In the genomic region with DNA sequence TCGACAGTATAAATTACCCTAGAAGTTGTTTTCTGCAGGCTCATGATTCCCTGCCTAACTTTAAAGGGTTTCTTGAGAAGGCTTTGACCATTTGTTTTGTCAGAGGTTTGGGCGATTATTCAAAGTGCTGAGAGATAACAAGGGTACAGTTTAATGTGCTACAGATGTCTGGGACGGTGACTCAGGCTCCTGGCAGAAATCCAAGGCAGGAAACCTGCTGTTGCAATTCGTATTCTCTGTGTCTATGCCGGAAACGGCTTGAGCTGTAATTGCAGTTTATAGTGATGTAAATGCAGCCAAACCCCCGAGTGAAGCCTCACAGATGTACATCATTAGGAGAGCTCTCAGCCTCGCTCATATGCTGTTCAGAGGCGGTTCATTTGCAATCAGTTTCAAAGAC, we compare ENCODE assay signal across 9 cellular contexts.
DNase-seq lines count a peak whose midpoint lies in the region; ATAC-seq, FAIRE-seq and TF ChIP-seq lines count a peak whose summit lies in the region.
"Had no signal": no experiment of that assay in that cellular context is flagged by ENCODE, and none has a peak within 500 bp of the region (broad histone marks: within the 10 kb centered on the region; RNA-seq: fewer than 3 reads in every experiment).

No MANE protein-coding gene starts in this region.

- POLR2A ChIA-PET in naive thymus-derived CD8-positive, alpha-beta T cell (lab: Charles Lee), result no interaction called here

- no peak for TF ChIP-seq CTCF in heart right ventricle (IDR thresholded peaks at IDR 0.05)
- TF ChIP-seq CTCF in gastrocnemius medialis (IDR thresholded peaks at IDR 0.05 in 4 of 5, conservative IDR thresholded peaks at IDR 0.05 in 1 of 5), result no peak

- peak; percentile 85 for DNase-seq in DMS53 (lab: John Stamatoyannopoulos, UW)
- DNase-seq in HS-27A (ENCODE audit: low read depth), result peak; percentile 89
- DNase-seq in NCI-H748 (lab: John Stamatoyannopoulos, UW; ENCODE audit: unreplicated experiment), result peak; percentile 98
- DNase-seq in activated naive CD4-positive, alpha-beta T cell treated with anti-CD3 and anti-CD28 coated beads, Interleukin-2, amount 50 U/mL, for 16 hours, result peak; percentile 34
- DNase-seq in heart right ventricle, result peak; percentile 47 to 73
- peak; percentile 19 to 28 for DNase-seq in gastrocnemius medialis
- DNase-seq in naive thymus-derived CD8-positive, alpha-beta T cell, result no peak
- DNase-seq in GM12891 (ENCODE audit: insufficient read length, low spot score), result no peak

- no peak overlapping the region for H3K4me3 ChIP-seq in heart right ventricle
- no peak overlapping the region for H3K4me3 ChIP-seq in gastrocnemius medialis

- H3K4me1 ChIP-seq in heart right ventricle (peaks cover 0 to 15% (median 8%) of the 10 kb centered on the region in 9 donors), gastrocnemius medialis (no peaks in the 10 kb centered on the region)
- H3K4me1 ChIP-seq: parathyroid adenoma had no signal

- H3K27ac ChIP-seq in heart right ventricle (no peak overlapping the region), gastrocnemius medialis (no peak overlapping the region)
- H3K27ac ChIP-seq: parathyroid adenoma had no signal

- H3K27me3 Mint-ChIP-seq in naive thymus-derived CD8-positive, alpha-beta T cell, result peaks cover 0 to 13% (median 6%) of the 10 kb centered on the region in 5 donors

- no peaks in the 10 kb centered on the region for H3K36me3 ChIP-seq in heart right ventricle
- no peaks in the 10 kb centered on the region for H3K36me3 ChIP-seq in gastrocnemius medialis

- ATAC-seq in heart right ventricle (peak; percentile 64 to 97 (median 86)), gastrocnemius medialis (peak in 1 of 2 donors; percentile 30)
- ATAC-seq in naive thymus-derived CD8-positive, alpha-beta T cell, result no peak

- H3K36me3 Mint-ChIP-seq in naive thymus-derived CD8-positive, alpha-beta T cell, result peaks cover 0 to 3% (median 0%) of the 10 kb centered on the region in 3 donors

- in situ Hi-C loops in gastrocnemius medialis (cut with MboI; ENCODE audit: low sequenced_read_pairs in 4 of 4), result no loop called here

- H3K4me3 Mint-ChIP-seq in naive thymus-derived CD8-positive, alpha-beta T cell, result no peak overlapping the region

- intact Hi-C loops in heart right ventricle (cut with DNase I), result loop anchor here in 2 of 10 donors (10.0 kb wide), 2 partner anchors 651 to 719 kb away; no protein-coding TSS in a partner anchor
- intact Hi-C loops in gastrocnemius medialis (cut with DNase I; ENCODE audit: low total_unique reads), result no loop called here

- H3K27me3 ChIP-seq in heart right ventricle (peaks cover 0 to 15% (median 2%) of the 10 kb centered on the region in 7 donors), gastrocnemius medialis (no peaks in the 10 kb centered on the region)

- no peak for TF ChIP-seq POLR2A in gastrocnemius medialis (IDR thresholded peaks at IDR 0.05)
- TF ChIP-seq POLR2A in GM12891 (IDR thresholded peaks at IDR 0.05; ENCODE audit: low read depth, low read length), result no peak

- FAIRE-seq in GM12891 (lab: Jason Lieb, UNC), result no peak

- H3K27ac Mint-ChIP-seq in naive thymus-derived CD8-positive, alpha-beta T cell, result no peak overlapping the region

- 5 to 9% methylated on average over 9 of the region's 9 CpGs for WGBS in heart right ventricle, 2 donors

- H3K4me1 Mint-ChIP-seq in naive thymus-derived CD8-positive, alpha-beta T cell, result peaks cover 0 to 2% (median 0%) of the 10 kb centered on the region in 4 donors

- H3K9me3 ChIP-seq in heart right ventricle, result peaks cover 0 to 4% (median 0%) of the 10 kb centered on the region in 11 donors
- H3K9me3 ChIP-seq in gastrocnemius medialis, result no peaks in the 10 kb centered on the region

- H3K9me3 Mint-ChIP-seq in naive thymus-derived CD8-positive, alpha-beta T cell, result peaks cover 0 to 6% (median 0%) of the 10 kb centered on the region in 9 donors

TF ChIP-seq in GM12891, 5 proteins besides CTCF, POLR2A, EP300 and RAD21:
- TF ChIP-seq TAF1 (IDR thresholded peaks at IDR 0.05; ENCODE audit: low read depth, low read length), result no peak
- TF ChIP-seq PAX5 (IDR thresholded peaks at IDR 0.05; ENCODE audit: insufficient read depth, low read length, severe bottlenecking), result no peak
- no peak for TF ChIP-seq SPI1 (IDR thresholded peaks at IDR 0.05; ENCODE audit: low read depth, low read length)
- TF ChIP-seq POU2F2 (IDR thresholded peaks at IDR 0.05; ENCODE audit: low read depth, low read length), result no peak
- TF ChIP-seq POLR2AphosphoS5 (IDR thresholded peaks at IDR 0.05; ENCODE audit: low read depth, low read length), result no peak

Comparison
In these comparisons a context has a peak if more than half of its experiments do, and no peak if none do; other contexts are left out.
1. DNase-seq: peak in DMS53 (single experiment), HS-27A (single experiment), NCI-H748 (single experiment), activated naive CD4-positive, alpha-beta T cell treated with anti-CD3 and anti-CD28 coated beads, Interleukin-2, amount 50 U/mL, for 16 hours (single experiment), heart right ventricle (2 of 2) and gastrocnemius medialis (2 of 2); none in naive thymus-derived CD8-positive, alpha-beta T cell (0 of 10) and GM12891 (single experiment).
2. ATAC-seq: peak in heart right ventricle (8 of 8); none in naive thymus-derived CD8-positive, alpha-beta T cell (0 of 2).